In the genomic region with DNA sequence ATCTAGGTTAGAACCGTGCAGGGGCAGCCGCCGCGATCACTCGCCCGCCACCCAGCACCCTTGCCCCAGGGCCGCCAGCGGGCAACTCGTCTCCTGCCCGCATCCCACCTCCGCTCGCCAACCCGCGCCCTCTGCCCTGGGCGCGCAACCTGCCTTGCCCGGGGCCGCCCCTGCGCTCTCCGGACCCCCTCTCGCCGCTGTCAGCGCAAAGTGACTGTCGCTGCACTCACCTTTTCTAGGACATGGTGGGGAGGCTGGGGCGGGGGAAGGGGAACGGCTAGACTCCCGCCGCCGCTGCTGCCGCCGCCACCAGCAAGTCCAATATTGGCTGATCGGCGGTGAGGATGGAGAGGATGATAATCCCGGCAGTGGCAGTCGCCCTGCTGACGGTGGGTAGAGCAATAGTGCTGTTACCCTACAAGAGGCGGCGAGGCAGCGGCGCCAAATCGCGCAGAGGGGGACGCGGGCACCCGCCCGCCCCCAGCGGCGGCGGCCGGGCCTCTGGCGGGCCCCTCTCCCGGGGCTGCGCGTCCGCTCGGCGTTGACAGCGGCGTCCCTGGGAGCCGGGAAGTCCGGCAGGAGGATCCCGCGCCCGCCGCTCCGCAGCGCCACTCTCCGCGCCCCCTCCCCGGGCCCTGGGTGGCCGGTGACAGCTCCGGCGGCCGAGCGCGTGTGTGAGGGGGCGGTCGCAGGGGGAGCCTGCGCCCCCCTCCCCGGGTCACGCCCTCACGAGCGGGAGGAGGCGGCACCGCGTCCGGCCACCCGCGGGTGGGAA, we compare ENCODE assay signal across 8 cellular contexts. TPM values are rescaled to one million over a fixed set of nuclear protein-coding genes. Genes with fewer than 3 reads are reported as not detected.
A peak's percentile ranks its signal among the peaks of the same experiment; 100 is the strongest.
DNase-seq lines count a peak whose midpoint lies in the region; ATAC-seq, FAIRE-seq and TF ChIP-seq lines count a peak whose summit lies in the region.

No MANE protein-coding gene starts in this region.

- H3K36me3 ChIP-seq in endothelial cell of umbilical vein (ENCODE audit: control insufficient read depth in 2 of 2, extremely low read depth in 1 of 2, insufficient read depth in 2 of 2, low read length in 2 of 2) = no peaks in the 10 kb centered on the region

- peak; percentile 60 for FAIRE-seq in endothelial cell of umbilical vein (lab: Jason Lieb, UNC)

- no TSS peak for BruUV-seq in endothelial cell of umbilical vein (replicated peaks; lab: Mats Ljungman, UMichigan)

- peaks cover 31% of the 10 kb centered on the region for H3K4me1 ChIP-seq in endothelial cell of umbilical vein (ENCODE audit: control insufficient read depth, extremely low read depth, insufficient read depth, low read length)

- peaks cover 25% of the 10 kb centered on the region for H3K4me1 Mint-ChIP-seq in activated CD8-positive, alpha-beta memory T cell treated with anti-CD3 and anti-CD28 coated beads, Interleukin-2, amount 10 ng/mL, durations not matched to agents 7 days and 5 days
- peaks cover 12 to 24% of the 10 kb centered on the region in 2 donors for H3K4me1 Mint-ChIP-seq in stimulated activated naive B cell treated with anti-CD40 and anti-IgM and Interleukin-4, amounts not matched to agents 10 μg/mL and 1 μg/mL and 100 μg/mL, for 72 hours

- peak overlapping the region; percentile 93 for H3K4me3 Mint-ChIP-seq in activated CD8-positive, alpha-beta memory T cell treated with anti-CD3 and anti-CD28 coated beads, Interleukin-2, amount 10 ng/mL, durations not matched to agents 7 days and 5 days
- peak overlapping the region; percentile 95 to 96 for H3K4me3 Mint-ChIP-seq in stimulated activated naive B cell treated with anti-CD40 and anti-IgM and Interleukin-4, amounts not matched to agents 10 μg/mL and 1 μg/mL and 100 μg/mL, for 72 hours

- H4K20me1 ChIP-seq in endothelial cell of umbilical vein (replicated peaks; ENCODE audit: control insufficient read depth, extremely low read depth, insufficient read depth, low read length) = no peaks in the 10 kb centered on the region

- DNase-seq in 8988T = peak; percentile 18
- DNase-seq in activated CD8-positive, alpha-beta memory T cell treated with anti-CD3 and anti-CD28 coated beads, Interleukin-2, amount 10 ng/mL, durations not matched to agents 7 days and 5 days = peak; percentile 53
- DNase-seq in endothelial cell of umbilical vein (ENCODE audit: low read depth, low spot score) = peak; percentile 51
- DNase-seq in myocyte (ENCODE audit: low read depth) = peak; percentile 26
- DNase-seq in stimulated activated naive B cell treated with anti-CD40 and anti-IgM and Interleukin-4, amounts not matched to agents 10 μg/mL and 1 μg/mL and 100 μg/mL, for 72 hours = peak; percentile 26

- no peaks in the 10 kb centered on the region for H3K9me1 ChIP-seq in endothelial cell of umbilical vein (replicated peaks; ENCODE audit: control insufficient read depth, extremely low read depth, insufficient read depth, low read length)

- H3K27ac ChIP-seq in endothelial cell of umbilical vein (ENCODE audit: insufficient read depth, low read depth, low read length) = peak overlapping the region; percentile 62

- dilution Hi-C loops in endothelial cell of umbilical vein (cut with MboI; ENCODE audit: extremely low pct_ligation_motif_present, low sequenced_read_pairs) = no loop called here

- intact Hi-C loops in endothelial cell of umbilical vein (cut with micrococcal nuclease) = loop anchor here (2.0 to 10.0 kb wide), 7 partner anchors 162 to 830 kb away; a partner anchor contains a TSS

- peak overlapping the region; percentile 89 for H3K27ac Mint-ChIP-seq in activated CD8-positive, alpha-beta memory T cell treated with anti-CD3 and anti-CD28 coated beads, Interleukin-2, amount 10 ng/mL, durations not matched to agents 7 days and 5 days
- H3K27ac Mint-ChIP-seq in stimulated activated naive B cell treated with anti-CD40 and anti-IgM and Interleukin-4, amounts not matched to agents 10 μg/mL and 1 μg/mL and 100 μg/mL, for 72 hours = peak overlapping the region; percentile 37

- H2AFZ ChIP-seq in endothelial cell of umbilical vein (ENCODE audit: low read depth, low read length) = peak overlapping the region; percentile 95

- no peak for TF ChIP-seq POLR2A in endothelial cell of umbilical vein (IDR thresholded peaks at IDR 0.05; ENCODE audit: low read depth, low read length)

- peak overlapping the region; percentile 95 for H3K4me2 ChIP-seq in endothelial cell of umbilical vein (ENCODE audit: insufficient read depth, low read length)

- no peaks in the 10 kb centered on the region for H3K27me3 ChIP-seq in endothelial cell of umbilical vein (ENCODE audit: control insufficient read depth in 2 of 2, insufficient read depth in 2 of 2, low read length in 2 of 2)

- H3K9me3 ChIP-seq in endothelial cell of umbilical vein (replicated peaks; ENCODE audit: control insufficient read depth, insufficient read depth, low read length) = no peaks in the 10 kb centered on the region

- peak in 1 of 2 donors; percentile 8 for TF ChIP-seq CTCF in endothelial cell of umbilical vein (IDR thresholded peaks at IDR 0.05; ENCODE audit: extremely low read depth in 1 of 2, insufficient read depth in 1 of 2, low read depth in 1 of 2, low read length in 2 of 2)

- POLR2A ChIA-PET in endothelial cell of umbilical vein (lab: Charles Lee) = interaction anchor here (0.7 kb wide), 1 partner anchor 428 kb away, joined by 3 read pairs; no protein-coding TSS in a partner anchor

- CTCF ChIA-PET in activated CD8-positive, alpha-beta memory T cell treated with anti-CD3 and anti-CD28 coated beads, Interleukin-2, amount 10 ng/mL, durations not matched to agents 7 days and 5 days (lab: Charles Lee) = interaction anchor here (1.5 to 2.2 kb wide), 2 partner anchors 227 to 388 kb away, joined by 3 to 13 read pairs; no protein-coding TSS in a partner anchor
- CTCF ChIA-PET in endothelial cell of umbilical vein (lab: Charles Lee) = interaction anchor here (0.6 to 6.1 kb wide), 3 partner anchors 121 to 587 kb away, joined by 3 to 41 read pairs (median 24); no protein-coding TSS in a partner anchor

- peaks cover 24% of the 10 kb centered on the region for H3K27me3 Mint-ChIP-seq in activated CD8-positive, alpha-beta memory T cell treated with anti-CD3 and anti-CD28 coated beads, Interleukin-2, amount 10 ng/mL, durations not matched to agents 7 days and 5 days
- H3K27me3 Mint-ChIP-seq in stimulated activated naive B cell treated with anti-CD40 and anti-IgM and Interleukin-4, amounts not matched to agents 10 μg/mL and 1 μg/mL and 100 μg/mL, for 72 hours = no peaks in the 10 kb centered on the region

- H3K79me2 ChIP-seq in endothelial cell of umbilical vein (ENCODE audit: control insufficient read depth, insufficient read depth, low read length) = peaks cover 12% of the 10 kb centered on the region

- peak overlapping the region; percentile 87 for H3K9ac ChIP-seq in endothelial cell of umbilical vein (replicated peaks; ENCODE audit: extremely low read depth, insufficient read depth, low read length)

- no peaks in the 10 kb centered on the region for H3K9me3 Mint-ChIP-seq in activated CD8-positive, alpha-beta memory T cell treated with anti-CD3 and anti-CD28 coated beads, Interleukin-2, amount 10 ng/mL, durations not matched to agents 7 days and 5 days (ENCODE audit: low read depth)
- no peaks in the 10 kb centered on the region for H3K9me3 Mint-ChIP-seq in stimulated activated naive B cell treated with anti-CD40 and anti-IgM and Interleukin-4, amounts not matched to agents 10 μg/mL and 1 μg/mL and 100 μg/mL, for 72 hours

- no peaks in the 10 kb centered on the region for H3K36me3 Mint-ChIP-seq in activated CD8-positive, alpha-beta memory T cell treated with anti-CD3 and anti-CD28 coated beads, Interleukin-2, amount 10 ng/mL, durations not matched to agents 7 days and 5 days
- peaks cover 1 to 4% of the 10 kb centered on the region in 2 donors for H3K36me3 Mint-ChIP-seq in stimulated activated naive B cell treated with anti-CD40 and anti-IgM and Interleukin-4, amounts not matched to agents 10 μg/mL and 1 μg/mL and 100 μg/mL, for 72 hours

- peak overlapping the region; percentile 88 to 98 (median 94) for H3K4me3 ChIP-seq in endothelial cell of umbilical vein (replicated peaks in 1 of 3; ENCODE audit: insufficient read depth in 1 of 3, low read depth in 1 of 3, low read length in 3 of 3)

- ATAC-seq in HG02759 (IDR thresholded peaks at IDR 0.05; ENCODE audit: unreplicated experiment) = peak; percentile 2
- peak; percentile 1 for ATAC-seq in activated CD8-positive, alpha-beta memory T cell treated with anti-CD3 and anti-CD28 coated beads, Interleukin-2, amount 10 ng/mL, durations not matched to agents 7 days and 5 days
- ATAC-seq in stimulated activated naive B cell treated with anti-CD40 and anti-IgM and Interleukin-4, amounts not matched to agents 10 μg/mL and 1 μg/mL and 100 μg/mL, for 72 hours (replicated peaks) = peak; percentile 0 to 2
- ATAC-seq in HG02610 (IDR thresholded peaks at IDR 0.05; ENCODE audit: unreplicated experiment) = no peak
- ATAC-seq in GM18502 (IDR thresholded peaks at IDR 0.05; ENCODE audit: poor library complexity, unreplicated experiment) = no peak

TF ChIP-seq in endothelial cell of umbilical vein, 7 proteins besides CTCF, POLR2A, EP300 and RAD21 (continues in another document):
- TF ChIP-seq, protein P1, sequence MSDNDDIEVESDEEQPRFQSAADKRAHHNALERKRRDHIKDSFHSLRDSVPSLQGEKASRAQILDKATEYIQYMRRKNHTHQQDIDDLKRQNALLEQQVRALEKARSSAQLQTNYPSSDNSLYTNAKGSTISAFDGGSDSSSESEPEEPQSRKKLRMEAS (IDR thresholded peaks at IDR 0.05; ENCODE audit: insufficient read depth, insufficient read length) = no peak
- TF ChIP-seq POLR2AphosphoS5 (IDR thresholded peaks at IDR 0.05; ENCODE audit: insufficient read depth, low read depth, low read length) = no peak
- no peak for TF ChIP-seq FOS (IDR thresholded peaks at IDR 0.05; ENCODE audit: borderline replicate concordance, insufficient read depth, low read length)
- TF ChIP-seq GATA2 (IDR thresholded peaks at IDR 0.05; ENCODE audit: insufficient read depth, insufficient read length, low read depth, low read length) = no peak
- no peak for TF ChIP-seq MYC (IDR thresholded peaks at IDR 0.05; ENCODE audit: low read depth, low read length)
- TF ChIP-seq JUN (IDR thresholded peaks at IDR 0.05; ENCODE audit: borderline replicate concordance, insufficient read depth, insufficient read length, low read depth) = no peak

RNA-seq across cellular contexts. Expression of a gene that starts 2.3 kb away (rescaled TPM):
- 1 to 10 TPM; 2.2 to 9.0 TPM for total RNA-seq in activated CD8-positive, alpha-beta memory T cell treated with anti-CD3 and anti-CD28 coated beads, Interleukin-2, amount 10 ng/mL, durations not matched to agents 7 days and 5 days
- total RNA-seq in endothelial cell of umbilical vein (15.9 and 16.4 TPM in 2 replicates), myocyte (5.9 and 13.4 TPM in 2 replicates)
- 4.5 and 4.8 TPM in 2 replicates for polyA plus RNA-seq in endothelial cell of umbilical vein
- polyA plus RNA-seq in endothelial cell of umbilical vein (2011; cell fraction: cytosol; rRNA removed) = 6.5 and 6.6 TPM in 2 replicates
- polyA plus RNA-seq in endothelial cell of umbilical vein (2011; cell fraction: nucleus; rRNA removed) = 11.7 and 11.8 TPM in 2 replicates
- 4.0 and 6.2 TPM in 2 replicates for polyA plus RNA-seq in endothelial cell of umbilical vein (2012)
- polyA minus RNA-seq in endothelial cell of umbilical vein = 29.7 and 29.8 TPM in 2 replicates
- not detected for polyA minus RNA-seq in endothelial cell of umbilical vein (2011; cell fraction: cytosol; rRNA and poly(A)+ RNA removed)
- 66.3 and 86.1 TPM in 2 replicates for polyA minus RNA-seq in endothelial cell of umbilical vein (2011; cell fraction: nucleus; rRNA and poly(A)+ RNA removed)
- polyA plus RNA-seq in myocyte (2012) = 4.4 TPM

Comparison
In these comparisons a context has a peak if more than half of its experiments do, and no peak if none do; other contexts are left out.
1. ATAC-seq: peak in HG02759 (single experiment), activated CD8-positive, alpha-beta memory T cell treated with anti-CD3 and anti-CD28 coated beads, Interleukin-2, amount 10 ng/mL, durations not matched to agents 7 days and 5 days (single experiment) and stimulated activated naive B cell treated with anti-CD40 and anti-IgM and Interleukin-4, amounts not matched to agents 10 μg/mL and 1 μg/mL and 100 μg/mL, for 72 hours (2 of 2); none in HG02610 (single experiment) and GM18502 (single experiment).
2. Peak in every context shown above with its lines, with median percentiles within 50 percentile points of each other: DNase-seq.